ENCODE assay signal across 16 cellular contexts in genomic region chr10:13512564-13512963, GRCh38. TPM values are rescaled to one million over a fixed set of nuclear protein-coding genes. Genes with fewer than 3 reads are reported as not detected.
DNase-seq lines count a peak whose midpoint lies in the region; ATAC-seq and TF ChIP-seq lines count a peak whose summit lies in the region.
"Had no signal": no experiment of that assay in that cellular context is flagged by ENCODE, and none has a peak within 500 bp of the region (broad histone marks: within the 10 kb centered on the region; RNA-seq: fewer than 3 reads in every experiment).

No MANE protein-coding gene starts in this region.

- intact Hi-C loops in head of caudate nucleus (cut with DNase I) = no loop called here

- ATAC-seq in SK-N-SH treated with all-trans-retinoic acid at 6 μM for 48 hours = no peak

- H3K9me2 ChIP-seq in SK-N-SH = no peaks in the 10 kb centered on the region

- TF ChIP-seq RAD21 in SK-N-SH (IDR thresholded peaks at IDR 0.05; ENCODE audit: low read length) = no peak

- H3K4me2 ChIP-seq in SK-N-SH = no peak overlapping the region

- H3F3A ChIP-seq in SK-N-SH (replicated peaks; ENCODE audit: insufficient read depth) = no peaks in the 10 kb centered on the region

- H3K4me3 ChIP-seq in SK-N-SH (ENCODE audit: low read depth in 2 of 2, low read length in 1 of 2) (no peak overlapping the region), SK-N-MC (peak overlapping the region; percentile 51)
- H3K4me3 ChIP-seq: GM23248 had no signal

- DNase-seq in SK-N-SH = no peak
- DNase-seq in COLO829 (ENCODE audit: low spot score) = peak; percentile 28
- DNase-seq in SK-N-MC (ENCODE audit: low read depth, low spot score) = peak; percentile 61
- DNase-seq in head of caudate nucleus = no peak
- no peak for DNase-seq in activated T-cell treated with anti-CD3 and anti-CD28 coated beads, Interleukin-2, amount 50 U/mL, for 48 hours
- DNase-seq: ACHN; C1 segment of cervical spinal cord; Caco-2; CD4-positive, alpha-beta memory T cell; DMS153; DND-41; GM23248; H7; HCEC 1CT had no signal

- H3K9ac ChIP-seq in SK-N-SH (no peak overlapping the region), SK-N-MC (ENCODE audit: insufficient read length) (no peak overlapping the region)
- H3K9ac ChIP-seq: GM23248 had no signal

- POLR2A ChIA-PET in SK-N-SH (lab: Yijun Ruan, JAX) = no interaction called here

- no peak for TF ChIP-seq EP300 in SK-N-SH (IDR thresholded peaks at IDR 0.05; ENCODE audit: borderline replicate concordance in 1 of 2, low read depth in 1 of 2, low read length in 1 of 2)

- CTCF ChIA-PET in SK-N-SH (lab: Yijun Ruan, JAX) = no interaction called here

- H3K27ac ChIP-seq in SK-N-SH (ENCODE audit: low read depth in 2 of 2, low read length in 1 of 2) = no peak overlapping the region
- peak overlapping the region; percentile 79 for H3K27ac ChIP-seq in SK-N-MC
- H3K27ac ChIP-seq: 22Rv1, GM23248 had no signal

- no peaks in the 10 kb centered on the region for H4K20me1 ChIP-seq in SK-N-SH (ENCODE audit: insufficient read depth)

- H2AFZ ChIP-seq in SK-N-SH (ENCODE audit: low read depth) = no peak overlapping the region
- H2AFZ ChIP-seq: GM23248 had no signal

- no peaks in the 10 kb centered on the region for H3K27me3 ChIP-seq in SK-N-SH (ENCODE audit: insufficient read depth)

- H3K36me3 ChIP-seq in SK-N-SH (replicated peaks in 1 of 2; ENCODE audit: control insufficient read depth in 1 of 2, insufficient read depth in 2 of 2, low read length in 1 of 2) (peaks cover 3 to 4% of the 10 kb centered on the region in 2 experiments), SK-N-MC (ENCODE audit: insufficient read depth, low read length) (no peaks in the 10 kb centered on the region)

- no peak for TF ChIP-seq CTCF in SK-N-SH (IDR thresholded peaks at IDR 0.05)

- WGBS in SK-N-SH (ENCODE audit: low lambda C conversion rate) = 40% methylated on average over 2 of the region's 2 CpGs

- peaks cover 9% of the 10 kb centered on the region; the same call in 1 of the 2 replicates for H3K79me2 ChIP-seq in SK-N-SH (ENCODE audit: insufficient read depth)

- no peaks in the 10 kb centered on the region for H3K9me3 ChIP-seq in SK-N-SH
- H3K9me3 ChIP-seq in SK-N-MC (ENCODE audit: low read depth, low read length) = no peaks in the 10 kb centered on the region
- H3K9me3 ChIP-seq: Caco-2 had no signal

- H3K4me1 ChIP-seq in SK-N-SH (ENCODE audit: control insufficient read depth in 1 of 2, insufficient read depth in 2 of 2, low read depth in 1 of 2, low read length in 1 of 2) = peaks cover 0 to 5% of the 10 kb centered on the region in 2 experiments; a peak in 1 of 4 replicates

TF ChIP-seq in SK-N-SH treated with all-trans-retinoic acid at 6 μM for 48 hours, 23 proteins besides CTCF, POLR2A, EP300 and RAD21:
- TF ChIP-seq SNAI2 (CRISPR knock-in tag; IDR thresholded peaks at IDR 0.05) = no peak
- 0 out of 2 replicates have a peak, but pooled peaks have one; percentile 9 for TF ChIP-seq ISL1 (CRISPR knock-in tag; IDR thresholded peaks at IDR 0.05)
- no peak for TF ChIP-seq GLIS3 (CRISPR knock-in tag; IDR thresholded peaks at IDR 0.05)

TF ChIP-seq in SK-N-SH, 30 proteins besides CTCF, POLR2A, EP300 and RAD21:
- TF ChIP-seq TAF1 (IDR thresholded peaks at IDR 0.05; ENCODE audit: borderline replicate concordance, low read depth, low read length) (no peak), POLR2AphosphoS5 (IDR thresholded peaks at IDR 0.05; ENCODE audit: low read depth, low read length) (no peak), USF2 (IDR thresholded peaks at IDR 0.05; ENCODE audit: borderline replicate concordance, low read depth, low read length) (no peak), FOSL2 (IDR thresholded peaks at IDR 0.05; ENCODE audit: borderline replicate concordance, low read depth) (no peak), GABPA (IDR thresholded peaks at IDR 0.05; ENCODE audit: low read depth) (no peak)

RNA-seq across cellular contexts. Expression of gene BEND7, which starts 16.2 kb away (rescaled TPM):
- polyA plus RNA-seq in SK-N-SH (2012; rRNA removed) = 9.2 and 9.9 TPM in 2 replicates
- 12.7 and 12.9 TPM in 2 replicates for polyA plus RNA-seq in SK-N-SH (2012; cell fraction: cytosol; rRNA removed)
- polyA plus RNA-seq in SK-N-SH (2012; cell fraction: nucleus; rRNA removed) = 18.6 and 21.9 TPM in 2 replicates
- polyA plus RNA-seq: CD4-positive, alpha-beta memory T cell had no signal

Comparison
In these comparisons a context has a peak if more than half of its experiments do, and no peak if none do; other contexts are left out.
1. DNase-seq: peak in COLO829 (single experiment) and SK-N-MC (single experiment); none in SK-N-SH (single experiment), head of caudate nucleus (0 of 42) and activated T-cell treated with anti-CD3 and anti-CD28 coated beads, Interleukin-2, amount 50 U/mL, for 48 hours (0 of 2).